In the genomic region with DNA sequence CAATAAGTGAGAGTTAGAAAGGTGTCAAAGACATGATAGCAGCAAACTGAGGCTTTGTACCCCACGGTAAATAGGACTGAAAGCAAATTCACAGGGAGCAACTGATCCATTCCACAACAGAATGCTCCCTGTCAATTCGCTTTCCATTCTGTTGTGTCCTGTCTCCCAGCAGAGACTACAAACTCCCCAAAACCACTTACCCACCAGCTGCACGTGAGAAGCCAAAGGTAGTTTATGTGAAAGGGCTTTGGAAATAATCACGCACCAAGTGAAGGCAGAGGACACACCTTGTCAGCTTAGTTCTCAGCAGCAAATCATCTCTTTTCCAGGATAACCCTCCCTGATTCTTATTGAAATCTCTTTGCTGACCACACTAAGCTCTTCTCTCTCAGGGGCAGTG, we compare ENCODE assay signal across 23 cellular contexts. TPM values are rescaled to one million over a fixed set of nuclear protein-coding genes. Genes with fewer than 3 reads are reported as not detected.
DNase-seq lines count a peak whose midpoint lies in the region; ATAC-seq, FAIRE-seq and TF ChIP-seq lines count a peak whose summit lies in the region.
"Had no signal": no experiment of that assay in that cellular context is flagged by ENCODE, and none has a peak within 500 bp of the region (broad histone marks: within the 10 kb centered on the region; RNA-seq: fewer than 3 reads in every experiment).

No MANE protein-coding gene starts in this region.

- no peak for TF ChIP-seq CTCF in astrocyte (IDR thresholded peaks at IDR 0.05; ENCODE audit: insufficient read depth, low read depth, low read length)
- no peak for TF ChIP-seq CTCF in hepatocyte (IDR thresholded peaks at IDR 0.05; ENCODE audit: poor library complexity)

- H3K4me3 ChIP-seq in astrocyte (ENCODE audit: insufficient read depth, low read depth, low read length), result no peak overlapping the region
- H3K4me3 ChIP-seq in hepatocyte, result no peak overlapping the region
- H3K4me3 ChIP-seq in rectal smooth muscle tissue (ENCODE audit: low read length), result no peak overlapping the region

- H3K79me2 ChIP-seq in astrocyte (ENCODE audit: insufficient read depth, low read length) (peaks cover 23% of the 10 kb centered on the region), hepatocyte (peaks cover 8% of the 10 kb centered on the region)

- H4K20me1 ChIP-seq in astrocyte (ENCODE audit: insufficient read depth, low read length), result peaks cover 42% of the 10 kb centered on the region
- no peaks in the 10 kb centered on the region for H4K20me1 ChIP-seq in hepatocyte (ENCODE audit: insufficient read depth, poor library complexity, severe bottlenecking)

- peak overlapping the region; percentile 88 for H3K27ac Mint-ChIP-seq in astrocyte (ENCODE audit: unreplicated experiment)
- H3K27ac Mint-ChIP-seq: activated CD8-positive, alpha-beta memory T cell treated with anti-CD3 and anti-CD28 coated beads, Interleukin-2, amount 10 ng/mL, durations not matched to agents 7 days and 5 days; activated naive CD8-positive, alpha-beta T cell treated with anti-CD3 and anti-CD28 coated beads for 36 hours; activated T-helper 1 cell treated with anti-CD3 and anti-CD28 coated beads, Interleukin-12 subunit alpha, Interleukin-12 subunit beta, Interleukin-2, Interleukin-4 antibody, amounts not matched to agents 30 ng/mL and 10 ng/mL and 1 ng/mL, durations not matched to agents 14 hours and 24 hours and 36 hours; dendritic cell treated with granulocyte-macrophage colony-stimulating factor and Interleukin-4, amounts not matched to agents 40 ng/mL and 50 ng/mL, for 4 days; IgD-negative memory B cell had no signal

- H3K27me3 Mint-ChIP-seq in astrocyte (ENCODE audit: low read depth, unreplicated experiment), result no peaks in the 10 kb centered on the region

- H3K27me3 ChIP-seq in astrocyte (ENCODE audit: insufficient read depth, low read length) (no peaks in the 10 kb centered on the region), hepatocyte (no peaks in the 10 kb centered on the region), rectal smooth muscle tissue (ENCODE audit: control insufficient read depth, insufficient read depth, low read length) (no peaks in the 10 kb centered on the region)

- peaks cover 64% of the 10 kb centered on the region for H3K4me1 ChIP-seq in astrocyte (ENCODE audit: insufficient read depth, low read length)
- peaks cover 22% of the 10 kb centered on the region for H3K4me1 ChIP-seq in hepatocyte (ENCODE audit: insufficient read depth)
- peaks cover 17% of the 10 kb centered on the region for H3K4me1 ChIP-seq in rectal smooth muscle tissue (ENCODE audit: control insufficient read depth, insufficient read depth, low read length)

- no peak for ATAC-seq in HG03432 (IDR thresholded peaks at IDR 0.05; ENCODE audit: unreplicated experiment)
- no peak for ATAC-seq in HG03025 (IDR thresholded peaks at IDR 0.05; ENCODE audit: low FRiP score, unreplicated experiment)
- ATAC-seq: activated CD8-positive, alpha-beta memory T cell treated with anti-CD3 and anti-CD28 coated beads, Interleukin-2, amount 10 ng/mL, durations not matched to agents 7 days and 5 days had no signal

- peaks cover 63% of the 10 kb centered on the region for H3K4me1 Mint-ChIP-seq in astrocyte (ENCODE audit: low read depth, unreplicated experiment)

- H3K4me2 ChIP-seq in astrocyte (ENCODE audit: low read length) (peak overlapping the region; percentile 28), hepatocyte (peak overlapping the region; percentile 3)

- H3K36me3 ChIP-seq in astrocyte (ENCODE audit: insufficient read depth, low read length), result peaks cover 50% of the 10 kb centered on the region
- H3K36me3 ChIP-seq in hepatocyte (replicated peaks; ENCODE audit: insufficient read depth, low read depth), result no peaks in the 10 kb centered on the region
- H3K36me3 ChIP-seq in rectal smooth muscle tissue (ENCODE audit: control insufficient read depth, insufficient read depth, low read length), result peaks cover 80% of the 10 kb centered on the region

- no peak overlapping the region for H2AFZ ChIP-seq in astrocyte (ENCODE audit: low read depth, low read length)
- H2AFZ ChIP-seq in hepatocyte, result no peak overlapping the region

- H3K9me3 Mint-ChIP-seq in astrocyte (ENCODE audit: unreplicated experiment), result no peaks in the 10 kb centered on the region
- H3K9me3 Mint-ChIP-seq: activated naive CD8-positive, alpha-beta T cell treated with anti-CD3 and anti-CD28 coated beads for 36 hours; activated T-helper 1 cell treated with anti-CD3 and anti-CD28 coated beads, Interleukin-12 subunit alpha, Interleukin-12 subunit beta, Interleukin-2, Interleukin-4 antibody, amounts not matched to agents 30 ng/mL and 10 ng/mL and 1 ng/mL, durations not matched to agents 14 hours and 24 hours and 36 hours; dendritic cell treated with granulocyte-macrophage colony-stimulating factor and Interleukin-4, amounts not matched to agents 40 ng/mL and 50 ng/mL, for 4 days; IgD-negative memory B cell had no signal

- DNase-seq in EH (ENCODE audit: low read depth) (peak; percentile 36), astrocyte (ENCODE audit: low read depth) (no peak), hepatocyte (ENCODE audit: low spot score) (no peak), NCI-H774 (lab: John Stamatoyannopoulos, UW) (no peak), KG1 (lab: John Stamatoyannopoulos, UW) (no peak)
- DNase-seq: ACHN; activated CD4-positive, alpha-beta T cell treated with anti-CD3 and anti-CD28 coated beads for 4 hours; activated CD8-positive, alpha-beta memory T cell treated with anti-CD3 and anti-CD28 coated beads, Interleukin-2, amount 10 ng/mL, durations not matched to agents 7 days and 5 days; activated naive CD8-positive, alpha-beta T cell treated with anti-CD3 and anti-CD28 coated beads for 36 hours; foreskin melanocyte; NCI-H1694; SHP77 treated with DMSO at 0.1 percent for 48 hours; stimulated activated CD4-positive, alpha-beta T cell treated with anti-CD3 and anti-CD28 coated beads, Interleukin-15, amount 100 ng/mL, for 24 hours; substantia nigra had no signal

- H3K9ac ChIP-seq in astrocyte (ENCODE audit: low read length) (peak overlapping the region; percentile 7), rectal smooth muscle tissue (ENCODE audit: low read length) (peak overlapping the region; percentile 32)

- H3K4me3 Mint-ChIP-seq in astrocyte (ENCODE audit: unreplicated experiment), result peak overlapping the region; percentile 83
- H3K4me3 Mint-ChIP-seq: activated CD8-positive, alpha-beta memory T cell treated with anti-CD3 and anti-CD28 coated beads, Interleukin-2, amount 10 ng/mL, durations not matched to agents 7 days and 5 days; activated naive CD8-positive, alpha-beta T cell treated with anti-CD3 and anti-CD28 coated beads for 36 hours; activated T-helper 1 cell treated with anti-CD3 and anti-CD28 coated beads, Interleukin-12 subunit alpha, Interleukin-12 subunit beta, Interleukin-2, Interleukin-4 antibody, amounts not matched to agents 30 ng/mL and 10 ng/mL and 1 ng/mL, durations not matched to agents 14 hours and 24 hours and 36 hours; dendritic cell treated with granulocyte-macrophage colony-stimulating factor and Interleukin-4, amounts not matched to agents 40 ng/mL and 50 ng/mL, for 4 days; IgD-negative memory B cell had no signal

- H3K9me3 ChIP-seq in astrocyte (ENCODE audit: insufficient read depth, low read depth, low read length), result no peaks in the 10 kb centered on the region
- no peaks in the 10 kb centered on the region for H3K9me3 ChIP-seq in hepatocyte (ENCODE audit: low read depth)

- 65% methylated on average over 4 of the region's 4 CpGs for WGBS in hepatocyte (ENCODE audit: low lambda C conversion rate, missing lambda C conversion rate)

- H3K27ac ChIP-seq in astrocyte (ENCODE audit: low read depth, low read length) (no peak overlapping the region), hepatocyte (peak overlapping the region; percentile 15), rectal smooth muscle tissue (ENCODE audit: low read depth, low read length) (peak overlapping the region; percentile 99)
- H3K27ac ChIP-seq: C4-2B had no signal

- H3K36me3 Mint-ChIP-seq in astrocyte (ENCODE audit: low read depth, unreplicated experiment), result peaks cover 35% of the 10 kb centered on the region
- H3K36me3 Mint-ChIP-seq: activated CD8-positive, alpha-beta memory T cell treated with anti-CD3 and anti-CD28 coated beads, Interleukin-2, amount 10 ng/mL, durations not matched to agents 7 days and 5 days; activated naive CD8-positive, alpha-beta T cell treated with anti-CD3 and anti-CD28 coated beads for 36 hours; IgD-negative memory B cell had no signal

- H3K9me2 ChIP-seq in hepatocyte (replicated peaks; ENCODE audit: insufficient read depth), result no peaks in the 10 kb centered on the region

- FAIRE-seq in astrocyte (lab: Jason Lieb, UNC), result no peak
- FAIRE-seq: D721Med had no signal

RNA-seq across cellular contexts. Expression of a gene that starts 46.6 kb away (rescaled TPM):
- total RNA-seq in astrocyte (0.54 and 0.60 TPM in 2 replicates), hepatocyte (0.60 TPM in 1 of 2 replicates, not detected in the other)
- polyA plus RNA-seq in hepatocyte, result 0.27 TPM in 1 of 2 replicates, not detected in the other
- total RNA-seq: activated CD8-positive, alpha-beta memory T cell treated with anti-CD3 and anti-CD28 coated beads, Interleukin-2, amount 10 ng/mL, durations not matched to agents 7 days and 5 days; activated naive CD8-positive, alpha-beta T cell treated with anti-CD3 and anti-CD28 coated beads for 36 hours; activated T-helper 1 cell treated with anti-CD3 and anti-CD28 coated beads, Interleukin-12 subunit alpha, Interleukin-12 subunit beta, Interleukin-2, Interleukin-4 antibody, amounts not matched to agents 30 ng/mL and 10 ng/mL and 1 ng/mL, durations not matched to agents 14 hours and 24 hours and 36 hours; kidney epithelial cell had no signal
- polyA plus RNA-seq: IgD-negative memory B cell had no signal
